Comparison of ENCODE assay signal across 12 cellular contexts in the genomic region with DNA sequence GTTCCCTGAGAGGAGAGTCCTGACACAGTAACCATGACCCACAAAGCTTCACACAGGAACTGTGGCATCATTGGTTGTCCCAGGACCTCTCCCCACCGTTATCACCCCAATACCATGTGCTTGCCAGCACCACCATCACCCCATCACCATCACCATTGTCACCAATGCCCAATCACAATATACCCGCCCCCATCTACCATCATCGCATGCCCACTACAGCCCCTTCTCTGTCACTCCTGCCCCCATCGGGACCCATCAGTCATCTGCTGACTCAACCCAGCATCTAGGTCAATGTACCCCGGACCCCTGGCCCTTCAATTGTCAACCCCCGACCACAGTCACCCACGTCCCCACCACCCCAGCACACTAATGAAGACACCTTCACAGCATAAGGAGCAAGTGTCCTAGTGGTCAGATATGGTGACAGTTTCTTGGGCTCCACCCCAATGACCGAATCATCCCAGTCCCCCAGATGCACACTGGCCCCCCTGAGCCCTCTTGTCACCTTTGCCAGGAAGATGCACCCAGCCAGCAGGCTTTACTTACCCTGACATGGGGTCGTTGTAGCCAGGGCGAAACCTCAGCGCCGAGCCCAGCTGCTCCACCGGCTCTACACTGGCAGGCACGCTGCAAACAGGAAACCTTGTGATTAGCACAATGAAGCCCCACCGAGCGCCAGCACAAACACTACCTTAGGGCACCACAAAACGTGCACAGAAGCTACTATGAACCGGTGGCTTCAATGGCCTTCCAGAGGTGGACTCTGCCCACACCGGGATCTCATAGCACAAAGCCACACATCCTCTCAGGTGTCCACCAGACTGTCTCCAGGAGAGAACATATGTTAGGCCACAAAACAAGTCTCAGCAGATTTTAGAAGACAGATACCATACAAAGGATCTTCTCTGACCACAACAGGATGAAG. TPM values are rescaled to one million over a fixed set of nuclear protein-coding genes. Genes with fewer than 3 reads are reported as not detected.
DNase-seq lines count a peak whose midpoint lies in the region; ATAC-seq and TF ChIP-seq lines count a peak whose summit lies in the region.
"Had no signal": no experiment of that assay in that cellular context is flagged by ENCODE, and none has a peak within 500 bp of the region (broad histone marks: within the 10 kb centered on the region; RNA-seq: fewer than 3 reads in every experiment).

No MANE protein-coding gene starts in this region.

- H3K27me3 Mint-ChIP-seq in activated naive CD4-positive, alpha-beta T cell treated with anti-CD3 and anti-CD28 coated beads for 36 hours (ENCODE audit: low read depth) = no peaks in the 10 kb centered on the region

- DNase-seq in OCI-LY7 (ENCODE audit: low spot score) (peak; percentile 50), pons (ENCODE audit: low spot score) (no peak), SW480 (ENCODE audit: low spot score) (no peak), EL (no peak)
- peak; percentile 66 for DNase-seq in activated naive CD4-positive, alpha-beta T cell treated with anti-CD3 and anti-CD28 coated beads for 36 hours
- DNase-seq: foreskin melanocyte, NCI-H446 had no signal

- H3K27ac ChIP-seq in OCI-LY7 (ENCODE audit: low read depth, low read length, poor library complexity, severe bottlenecking) (peak overlapping the region; percentile 42), rectal smooth muscle tissue (ENCODE audit: low read depth, low read length) (no peak overlapping the region)
- H3K27ac ChIP-seq: pancreas, tibial artery had no signal

- no peak overlapping the region for H3K9ac ChIP-seq in rectal smooth muscle tissue (ENCODE audit: low read length)

- H3K4me3 Mint-ChIP-seq in activated naive CD4-positive, alpha-beta T cell treated with anti-CD3 and anti-CD28 coated beads for 36 hours = peak overlapping the region; percentile 59

- CTCF ChIA-PET in OCI-LY7 (lab: Charles Lee; ENCODE audit: unreplicated experiment) = no interaction called here
- CTCF ChIA-PET in activated naive CD4-positive, alpha-beta T cell treated with anti-CD3 and anti-CD28 coated beads for 36 hours (lab: Charles Lee) = interaction anchor here (0.7 to 1.7 kb wide), 3 partner anchors 15 to 43 kb away, joined by 3 to 4 read pairs (median 3); no protein-coding TSS in a partner anchor

- no peaks in the 10 kb centered on the region for H3K27me3 ChIP-seq in rectal smooth muscle tissue (ENCODE audit: control insufficient read depth, insufficient read depth, low read length)
- H3K27me3 ChIP-seq: pancreas, tibial artery had no signal

- peak overlapping the region; percentile 40 for H3K4me2 ChIP-seq in OCI-LY7 (ENCODE audit: low read length)

- TF ChIP-seq CTCF in GM12872 (IDR thresholded peaks at IDR 0.05; ENCODE audit: insufficient read depth, low read depth, low read length) (peak; percentile 13; the same call in 1 of the 3 replicates), OCI-LY7 (conservative IDR thresholded peaks at IDR 0.05; ENCODE audit: low read length) (no peak)

- ATAC-seq in GM18861 (IDR thresholded peaks at IDR 0.05; ENCODE audit: unreplicated experiment) = no peak
- ATAC-seq: pancreas had no signal

- intact Hi-C loops in OCI-LY7 (cut with micrococcal nuclease; ENCODE audit: unreplicated experiment) = no loop called here
- intact Hi-C loops in activated naive CD4-positive, alpha-beta T cell treated with anti-CD3 and anti-CD28 coated beads for 36 hours (cut with micrococcal nuclease) = loop anchor here (10.0 kb wide), 1 partner anchor 1756 kb away; a partner anchor contains a TSS

- H3K4me3 ChIP-seq in OCI-LY7 (ENCODE audit: low read depth, low read length, poor library complexity, severe bottlenecking) (peak overlapping the region; percentile 22), rectal smooth muscle tissue (ENCODE audit: low read length) (peak overlapping the region; percentile 35)
- H3K4me3 ChIP-seq: pancreas, tibial artery had no signal

- BruUV-seq in OCI-LY7 (replicated peaks; lab: Mats Ljungman, UMichigan) = no TSS peak

- no peaks in the 10 kb centered on the region for H3K9me3 Mint-ChIP-seq in activated naive CD4-positive, alpha-beta T cell treated with anti-CD3 and anti-CD28 coated beads for 36 hours

- no peaks in the 10 kb centered on the region for H3K36me3 ChIP-seq in OCI-LY7 (ENCODE audit: insufficient read depth, low read length)
- no peaks in the 10 kb centered on the region for H3K36me3 ChIP-seq in rectal smooth muscle tissue (ENCODE audit: control insufficient read depth, insufficient read depth, low read length)
- H3K36me3 ChIP-seq: pancreas had no signal

- H3K27ac Mint-ChIP-seq in activated naive CD4-positive, alpha-beta T cell treated with anti-CD3 and anti-CD28 coated beads for 36 hours = peak overlapping the region; percentile 93

- H3K9me3 ChIP-seq in OCI-LY7 (ENCODE audit: low read length) = no peaks in the 10 kb centered on the region
- H3K9me3 ChIP-seq: pancreas, tibial artery had no signal

- H2AFZ ChIP-seq in OCI-LY7 (ENCODE audit: low read length) = peak overlapping the region; percentile 98

- H3K4me1 Mint-ChIP-seq in activated naive CD4-positive, alpha-beta T cell treated with anti-CD3 and anti-CD28 coated beads for 36 hours (ENCODE audit: low read depth) = peaks cover 36% of the 10 kb centered on the region

- POLR2A ChIA-PET in OCI-LY7 (lab: Charles Lee) = interaction anchor here (0.6 kb wide), 1 partner anchor 67 kb away, joined by 3 read pairs; no protein-coding TSS in a partner anchor

- H4K20me1 ChIP-seq in OCI-LY7 (ENCODE audit: insufficient read depth, low read length) = no peaks in the 10 kb centered on the region

- H3K4me1 ChIP-seq in OCI-LY7 (ENCODE audit: insufficient read depth, low read length, poor library complexity, severe bottlenecking) (peaks cover 15% of the 10 kb centered on the region), rectal smooth muscle tissue (ENCODE audit: control insufficient read depth, insufficient read depth, low read length) (no peaks in the 10 kb centered on the region)
- H3K4me1 ChIP-seq: pancreas, tibial artery had no signal

- H3K79me2 ChIP-seq in OCI-LY7 (ENCODE audit: insufficient read depth, low read depth, low read length) = no peaks in the 10 kb centered on the region

- no peaks in the 10 kb centered on the region for H3K9me2 ChIP-seq in OCI-LY7 (ENCODE audit: insufficient read depth, low read length)

- H3K36me3 Mint-ChIP-seq in activated naive CD4-positive, alpha-beta T cell treated with anti-CD3 and anti-CD28 coated beads for 36 hours (ENCODE audit: low read depth) = no peaks in the 10 kb centered on the region

RNA-seq across cellular contexts. Expression of a gene that starts 25.1 kb away (rescaled TPM):
- 80.5 and 102 TPM in 2 replicates for total RNA-seq in OCI-LY7 (2014; rRNA removed; shearing (Covaris generic))
- total RNA-seq in OCI-LY7 (2022) = 97.1 and 97.3 TPM in 2 replicates
- total RNA-seq in activated naive CD4-positive, alpha-beta T cell treated with anti-CD3 and anti-CD28 coated beads for 36 hours = 10 to 100 TPM; 85.7 to 90.3 TPM

RNA-seq across cellular contexts. Expression of a gene that starts 32.4 kb away (rescaled TPM):
- 16.3 and 16.8 TPM in 2 replicates for total RNA-seq in OCI-LY7 (2014; rRNA removed; shearing (Covaris generic))
- 20.3 and 24.5 TPM in 2 replicates for total RNA-seq in OCI-LY7 (2022)
- total RNA-seq in activated naive CD4-positive, alpha-beta T cell treated with anti-CD3 and anti-CD28 coated beads for 36 hours = 10 to 100 TPM in 1 of 2 experiments, 1 to 10 TPM in 1; 8.9 to 10.0 TPM

RNA-seq across cellular contexts. Expression of a gene that starts 38.8 kb away (rescaled TPM):
- total RNA-seq in OCI-LY7 (2014; rRNA removed; shearing (Covaris generic)) = 313 and 486 TPM in 2 replicates
- 226 and 250 TPM in 2 replicates for total RNA-seq in OCI-LY7 (2022)
- 100 to 1,000 TPM; 319 to 353 TPM for total RNA-seq in activated naive CD4-positive, alpha-beta T cell treated with anti-CD3 and anti-CD28 coated beads for 36 hours

RNA-seq across cellular contexts. Expression of a gene that starts 39.0 kb away (rescaled TPM):
- 22.0 and 23.0 TPM in 2 replicates for total RNA-seq in OCI-LY7 (2014; rRNA removed; shearing (Covaris generic))
- total RNA-seq in OCI-LY7 (2022) = 21.2 and 24.9 TPM in 2 replicates
- 10 to 100 TPM; 16.4 to 17.4 TPM for total RNA-seq in activated naive CD4-positive, alpha-beta T cell treated with anti-CD3 and anti-CD28 coated beads for 36 hours

RNA-seq across cellular contexts. Expression of a gene that starts 49.0 kb away (rescaled TPM):
- total RNA-seq in OCI-LY7 (2014; rRNA removed; shearing (Covaris generic)) = 4.4 and 14.9 TPM in 2 replicates
- total RNA-seq in OCI-LY7 (2022) = 6.4 and 7.7 TPM in 2 replicates
- 1 to 10 TPM; 1.5 to 2.0 TPM for total RNA-seq in activated naive CD4-positive, alpha-beta T cell treated with anti-CD3 and anti-CD28 coated beads for 36 hours

Comparison
In these comparisons a context has a peak if more than half of its experiments do, and no peak if none do; other contexts are left out.
1. DNase-seq: peak in OCI-LY7 (single experiment) and activated naive CD4-positive, alpha-beta T cell treated with anti-CD3 and anti-CD28 coated beads for 36 hours (single experiment); none in pons (single experiment), SW480 (single experiment) and EL (single experiment).